1 cellular context compared by ENCODE assay signal in the genomic region with DNA sequence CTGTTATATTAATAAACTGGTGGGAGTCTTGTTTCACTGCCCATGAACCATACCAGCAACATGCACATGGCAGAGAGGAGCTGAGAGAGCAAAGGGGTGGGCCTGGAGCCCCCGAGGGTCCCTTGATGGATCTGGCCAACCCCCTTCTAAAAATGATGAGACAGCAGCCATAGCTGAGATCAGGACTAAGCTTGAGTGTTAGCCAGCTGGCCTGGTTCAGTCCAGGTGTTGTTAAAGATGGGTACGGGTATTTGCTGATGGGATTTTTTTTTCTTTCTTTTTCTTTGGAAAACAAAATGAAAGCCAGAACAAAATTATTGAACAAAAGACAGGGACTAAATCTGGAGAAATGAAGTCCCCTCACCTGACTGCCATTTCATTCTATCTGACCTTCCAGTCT.
TF ChIP-seq lines count a peak whose summit lies in the region.

No MANE protein-coding gene starts in this region.

TF ChIP-seq in GM23338, 12 proteins besides CTCF, POLR2A, EP300 and RAD21 (continued from another document):
- TF ChIP-seq REST (IDR thresholded peaks at IDR 0.05; ENCODE audit: unreplicated experiment) (no peak), NANOG (IDR thresholded peaks at IDR 0.05; ENCODE audit: borderline replicate concordance) (no peak), JUNB (IDR thresholded peaks at IDR 0.05; ENCODE audit: unreplicated experiment) (no peak), ZNF114 (CRISPR knock-in tag; IDR thresholded peaks at IDR 0.05) (no peak)
